In genomic region chr5:12294151-12294550, GRCh38 we compare ENCODE assay signal across 1 cellular context.
TF ChIP-seq lines count a peak whose summit lies in the region.

No MANE protein-coding gene starts in this region.

TF ChIP-seq in SK-N-SH, 30 proteins besides CTCF, POLR2A, EP300 and RAD21 (continued from another document):
- TF ChIP-seq IRF3 (IDR thresholded peaks at IDR 0.05; ENCODE audit: low read depth, low read length) (no peak), EZH2phosphoT487 (IDR thresholded peaks at IDR 0.05; ENCODE audit: borderline replicate concordance, low read depth) (no peak), FOXM1 (IDR thresholded peaks at IDR 0.05; ENCODE audit: low read depth) (no peak), MEF2A (IDR thresholded peaks at IDR 0.05; ENCODE audit: borderline replicate concordance, low read depth) (no peak), CHD2 (IDR thresholded peaks at IDR 0.05; ENCODE audit: low read length, partially characterized antibody) (no peak), SIN3A (IDR thresholded peaks at IDR 0.05; ENCODE audit: borderline replicate concordance, low read depth, low read length) (no peak), RCOR1 (IDR thresholded peaks at IDR 0.05; ENCODE audit: low read length) (no peak), TCF12 (IDR thresholded peaks at IDR 0.05) (no peak)
- TF ChIP-seq, protein P1, sequence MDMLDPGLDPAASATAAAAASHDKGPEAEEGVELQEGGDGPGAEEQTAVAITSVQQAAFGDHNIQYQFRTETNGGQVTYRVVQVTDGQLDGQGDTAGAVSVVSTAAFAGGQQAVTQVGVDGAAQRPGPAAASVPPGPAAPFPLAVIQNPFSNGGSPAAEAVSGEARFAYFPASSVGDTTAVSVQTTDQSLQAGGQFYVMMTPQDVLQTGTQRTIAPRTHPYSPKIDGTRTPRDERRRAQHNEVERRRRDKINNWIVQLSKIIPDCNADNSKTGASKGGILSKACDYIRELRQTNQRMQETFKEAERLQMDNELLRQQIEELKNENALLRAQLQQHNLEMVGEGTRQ (IDR thresholded peaks at IDR 0.05; ENCODE audit: borderline replicate concordance, low read depth, low read length) = no peak
- TF ChIP-seq, protein P2, sequence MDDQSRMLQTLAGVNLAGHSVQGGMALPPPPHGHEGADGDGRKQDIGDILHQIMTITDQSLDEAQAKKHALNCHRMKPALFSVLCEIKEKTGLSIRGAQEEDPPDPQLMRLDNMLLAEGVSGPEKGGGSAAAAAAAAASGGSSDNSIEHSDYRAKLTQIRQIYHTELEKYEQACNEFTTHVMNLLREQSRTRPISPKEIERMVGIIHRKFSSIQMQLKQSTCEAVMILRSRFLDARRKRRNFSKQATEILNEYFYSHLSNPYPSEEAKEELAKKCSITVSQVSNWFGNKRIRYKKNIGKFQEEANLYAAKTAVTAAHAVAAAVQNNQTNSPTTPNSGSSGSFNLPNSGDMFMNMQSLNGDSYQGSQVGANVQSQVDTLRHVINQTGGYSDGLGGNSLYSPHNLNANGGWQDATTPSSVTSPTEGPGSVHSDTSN (IDR thresholded peaks at IDR 0.05) = no peak
